In genomic region chr16:49857423-49858181, GRCh38 we compare ENCODE assay signal across 8 cellular contexts. TPM values are rescaled to one million over a fixed set of nuclear protein-coding genes. Genes with fewer than 3 reads are reported as not detected.
A peak's percentile ranks its signal among the peaks of the same experiment; 100 is the strongest.
DNase-seq lines count a peak whose midpoint lies in the region; ATAC-seq and TF ChIP-seq lines count a peak whose summit lies in the region.

No MANE protein-coding gene starts in this region.

- TF ChIP-seq CTCF in chondrocyte (IDR thresholded peaks at IDR 0.05), result peak; percentile 87

- H3K4me1 Mint-ChIP-seq in T-helper 2 cell treated with Interferon-gamma antibody and Interleukin-4, amounts not matched to agents 5 μg/mL and 100 μg/mL, for 36 hours (ENCODE audit: low read depth), result peaks cover 5% of the 10 kb centered on the region
- peaks cover 32% of the 10 kb centered on the region for H3K4me1 Mint-ChIP-seq in chondrocyte (ENCODE audit: low read depth)

- H3K4me3 Mint-ChIP-seq in T-helper 2 cell treated with Interferon-gamma antibody and Interleukin-4, amounts not matched to agents 5 μg/mL and 100 μg/mL, for 36 hours, result peak overlapping the region; percentile 82
- H3K4me3 Mint-ChIP-seq in chondrocyte (ENCODE audit: unreplicated experiment), result peak overlapping the region; percentile 64

- DNase-seq in Daoy (ENCODE audit: low read depth) (peak; percentile 69), LoVo (ENCODE audit: low spot score) (peak; percentile 59), chondrocyte (ENCODE audit: low spot score) (no peak), left lobe of liver (ENCODE audit: low spot score) (peak; percentile 76)
- DNase-seq in T-helper 2 cell treated with Interferon-gamma antibody and Interleukin-4, amounts not matched to agents 5 μg/mL and 100 μg/mL, for 36 hours (ENCODE audit: low spot score), result peak; percentile 33
- DNase-seq in stimulated activated CD4-positive, alpha-beta T cell treated with anti-CD3 and anti-CD28 coated beads, Interleukin-4, amount 100 ng/mL, for 4 hours, result peak; percentile 32 to 34

- peak; percentile 57 for ATAC-seq in left lobe of liver
- no peak for ATAC-seq in GM21515 (IDR thresholded peaks at IDR 0.05; ENCODE audit: unreplicated experiment)
- ATAC-seq in GM18868 (IDR thresholded peaks at IDR 0.05; ENCODE audit: unreplicated experiment), result no peak

- H3K27ac Mint-ChIP-seq in T-helper 2 cell treated with Interferon-gamma antibody and Interleukin-4, amounts not matched to agents 5 μg/mL and 100 μg/mL, for 36 hours, result no peak overlapping the region
- H3K27ac Mint-ChIP-seq in chondrocyte (ENCODE audit: unreplicated experiment), result peak overlapping the region; percentile 42

- peaks cover 57% of the 10 kb centered on the region for H3K27me3 Mint-ChIP-seq in T-helper 2 cell treated with Interferon-gamma antibody and Interleukin-4, amounts not matched to agents 5 μg/mL and 100 μg/mL, for 36 hours (ENCODE audit: low read depth)
- peaks cover 1% of the 10 kb centered on the region for H3K27me3 Mint-ChIP-seq in chondrocyte (ENCODE audit: low read depth)

- no peaks in the 10 kb centered on the region for H3K36me3 Mint-ChIP-seq in T-helper 2 cell treated with Interferon-gamma antibody and Interleukin-4, amounts not matched to agents 5 μg/mL and 100 μg/mL, for 36 hours (ENCODE audit: low read depth)
- no peaks in the 10 kb centered on the region for H3K36me3 Mint-ChIP-seq in chondrocyte (ENCODE audit: low read depth)

- H3K9me3 Mint-ChIP-seq in T-helper 2 cell treated with Interferon-gamma antibody and Interleukin-4, amounts not matched to agents 5 μg/mL and 100 μg/mL, for 36 hours, result no peaks in the 10 kb centered on the region
- no peaks in the 10 kb centered on the region for H3K9me3 Mint-ChIP-seq in chondrocyte (ENCODE audit: low read depth)

RNA-seq across cellular contexts. Expression of gene ZNF423, which starts 1.7 kb away (rescaled TPM):
- total RNA-seq in Daoy (2014; rRNA removed; shearing (Covaris generic)), result 2.0 and 3.7 TPM in 2 replicates
- total RNA-seq in chondrocyte, result 4.7 to 7.9 TPM (median 5.0 TPM) in 3 replicates
- total RNA-seq in left lobe of liver, result 2.0 TPM
